Comparison of ENCODE assay signal across 8 cellular contexts in the genomic region with DNA sequence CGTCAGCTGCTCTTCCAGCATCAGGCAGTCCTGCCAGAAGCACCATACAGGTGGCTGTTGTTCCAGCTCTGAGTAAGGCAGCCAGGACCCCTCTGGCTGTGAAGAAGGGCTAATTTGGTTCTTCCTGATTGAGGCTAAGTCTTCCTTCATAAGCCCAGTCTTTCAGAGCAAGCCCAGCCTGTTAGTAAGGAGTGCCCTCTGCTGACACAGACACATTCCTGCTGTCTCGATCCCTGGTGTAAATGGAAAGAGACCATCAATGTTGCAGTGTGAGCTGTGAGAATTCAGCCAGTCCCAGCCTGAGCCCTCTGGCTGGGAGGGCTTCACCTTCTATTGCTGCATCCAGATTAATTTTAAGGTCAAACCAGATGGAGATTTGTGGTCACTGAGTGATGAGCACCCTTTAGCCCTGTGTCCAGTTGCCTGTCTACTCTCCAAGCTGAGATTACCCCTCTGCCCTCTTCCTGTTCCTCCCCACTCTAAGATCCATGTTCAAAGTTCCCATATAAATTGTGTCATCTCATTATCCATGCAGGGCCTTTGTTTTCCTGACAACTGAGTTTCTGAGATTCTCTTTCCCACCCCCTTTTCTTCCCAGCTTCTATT.
DNase-seq lines count a peak whose midpoint lies in the region; ATAC-seq and TF ChIP-seq lines count a peak whose summit lies in the region.

No MANE protein-coding gene starts in this region.

- H3K4me3 ChIP-seq in NT2/D1 (ENCODE audit: insufficient read length, low read depth) (no peak overlapping the region), epithelial cell of esophagus (ENCODE audit: low read length) (no peak overlapping the region)

- no peaks in the 10 kb centered on the region for H3K36me3 Mint-ChIP-seq in nephron (ENCODE audit: low read depth)
- no peaks in the 10 kb centered on the region for H3K36me3 Mint-ChIP-seq in activated naive CD8-positive, alpha-beta T cell treated with anti-CD3 and anti-CD28 coated beads, Interleukin-2, amount 50 U/mL, for 24 hours (ENCODE audit: low read depth)

- peaks cover 13% of the 10 kb centered on the region for H3K27me3 Mint-ChIP-seq in nephron (ENCODE audit: low read depth)
- peaks cover 17% of the 10 kb centered on the region for H3K27me3 Mint-ChIP-seq in activated naive CD8-positive, alpha-beta T cell treated with anti-CD3 and anti-CD28 coated beads, Interleukin-2, amount 50 U/mL, for 24 hours

- H3K27me3 ChIP-seq in NT2/D1 (ENCODE audit: insufficient read depth, insufficient read length), result peaks cover 6% of the 10 kb centered on the region

- ATAC-seq in HG03565 (IDR thresholded peaks at IDR 0.05; ENCODE audit: unreplicated experiment) (no peak), GM21381 (IDR thresholded peaks at IDR 0.05; ENCODE audit: unreplicated experiment) (no peak)
- no peak for ATAC-seq in activated naive CD8-positive, alpha-beta T cell treated with anti-CD3 and anti-CD28 coated beads, Interleukin-2, amount 50 U/mL, for 24 hours

- DNase-seq in NCI-H2107 treated with DMSO at 0.1 percent for 48 hours (lab: John Stamatoyannopoulos, UW; ENCODE audit: unreplicated experiment) (peak; percentile 22), NCI-H2107 (lab: John Stamatoyannopoulos, UW) (no peak), NT2/D1 (ENCODE audit: low read depth, low spot score) (peak; percentile 79), epithelial cell of esophagus (ENCODE audit: low read depth) (peak; percentile 72)
- DNase-seq in activated naive CD8-positive, alpha-beta T cell treated with anti-CD3 and anti-CD28 coated beads, Interleukin-2, amount 50 U/mL, for 24 hours, result no peak

- TF ChIP-seq CTCF in epithelial cell of esophagus (IDR thresholded peaks at IDR 0.05; ENCODE audit: insufficient read depth, low read depth, low read length, missing control alignments), result peak; percentile 84
- TF ChIP-seq CTCF in nephron (IDR thresholded peaks at IDR 0.05; ENCODE audit: unreplicated experiment in 3 of 3), result peak; percentile 59 to 68 (median 62)

- no peak overlapping the region for H3K4me3 Mint-ChIP-seq in nephron
- H3K4me3 Mint-ChIP-seq in activated naive CD8-positive, alpha-beta T cell treated with anti-CD3 and anti-CD28 coated beads, Interleukin-2, amount 50 U/mL, for 24 hours, result no peak overlapping the region

- H3K4me1 ChIP-seq in NT2/D1 (ENCODE audit: insufficient read depth, insufficient read length), result no peaks in the 10 kb centered on the region

- no peak overlapping the region for H3K9ac ChIP-seq in NT2/D1 (ENCODE audit: insufficient read length, low read depth)

- H3K9me3 ChIP-seq in NT2/D1 (ENCODE audit: insufficient read depth, low read length), result no peaks in the 10 kb centered on the region

- H3K36me3 ChIP-seq in NT2/D1 (ENCODE audit: insufficient read depth, insufficient read length, low read length), result no peaks in the 10 kb centered on the region

- peaks cover 8% of the 10 kb centered on the region for H3K4me1 Mint-ChIP-seq in nephron
- H3K4me1 Mint-ChIP-seq in activated naive CD8-positive, alpha-beta T cell treated with anti-CD3 and anti-CD28 coated beads, Interleukin-2, amount 50 U/mL, for 24 hours, result peaks cover 7% of the 10 kb centered on the region

- no peaks in the 10 kb centered on the region for H3K9me3 Mint-ChIP-seq in nephron
- no peaks in the 10 kb centered on the region for H3K9me3 Mint-ChIP-seq in activated naive CD8-positive, alpha-beta T cell treated with anti-CD3 and anti-CD28 coated beads, Interleukin-2, amount 50 U/mL, for 24 hours

- H3K27ac Mint-ChIP-seq in nephron, result no peak overlapping the region
- no peak overlapping the region for H3K27ac Mint-ChIP-seq in activated naive CD8-positive, alpha-beta T cell treated with anti-CD3 and anti-CD28 coated beads, Interleukin-2, amount 50 U/mL, for 24 hours

Comparison
In these comparisons a context has a peak if more than half of its experiments do, and no peak if none do; other contexts are left out.
1. DNase-seq: peak in NCI-H2107 treated with DMSO at 0.1 percent for 48 hours (single experiment), NT2/D1 (single experiment) and epithelial cell of esophagus (single experiment); none in NCI-H2107 (single experiment) and activated naive CD8-positive, alpha-beta T cell treated with anti-CD3 and anti-CD28 coated beads, Interleukin-2, amount 50 U/mL, for 24 hours (single experiment).